In genomic region chr7:76009672-76010600, GRCh38 we compare ENCODE assay signal across 11 cellular contexts. TPM values are rescaled to one million over a fixed set of nuclear protein-coding genes. Genes with fewer than 3 reads are reported as not detected.
DNase-seq lines count a peak whose midpoint lies in the region; ATAC-seq and TF ChIP-seq lines count a peak whose summit lies in the region.
"Had no signal": no experiment of that assay in that cellular context is flagged by ENCODE, and none has a peak within 500 bp of the region (broad histone marks: within the 10 kb centered on the region; RNA-seq: fewer than 3 reads in every experiment).

No MANE protein-coding gene starts in this region.

- H2BK15ac ChIP-seq in mesenchymal stem cell (ENCODE audit: low read depth, poor library complexity, severe bottlenecking): peak overlapping the region; percentile 91

- H3K36me3 Mint-ChIP-seq in activated T-helper 1 cell treated with anti-CD3 and anti-CD28 coated beads, Interleukin-12 subunit alpha, Interleukin-12 subunit beta, Interleukin-2, Interleukin-4 antibody, amounts not matched to agents 30 ng/mL and 10 ng/mL and 1 ng/mL, durations not matched to agents 14 hours and 24 hours and 36 hours (ENCODE audit: low read depth): peaks cover 32% of the 10 kb centered on the region

- H3K79me1 ChIP-seq in mesenchymal stem cell (replicated peaks; ENCODE audit: low read length, poor library complexity, severe bottlenecking): peaks cover 5% of the 10 kb centered on the region

- H3K36me3 ChIP-seq in heart left ventricle (peaks cover 0 to 15% (median 4%) of the 10 kb centered on the region in 9 donors), mesenchymal stem cell (ENCODE audit: control insufficient read depth in 1 of 2, insufficient read depth in 2 of 2, low read depth in 1 of 2, low read length in 2 of 2) (peaks cover 10 to 33% of the 10 kb centered on the region in 2 experiments), upper lobe of left lung (peaks cover 0 to 16% (median 6%) of the 10 kb centered on the region in 4 donors), tibial artery (peaks cover 0 to 28% (median 0%) of the 10 kb centered on the region in 3 donors)

- H3K4me3 Mint-ChIP-seq in activated T-helper 1 cell treated with anti-CD3 and anti-CD28 coated beads, Interleukin-12 subunit alpha, Interleukin-12 subunit beta, Interleukin-2, Interleukin-4 antibody, amounts not matched to agents 30 ng/mL and 10 ng/mL and 1 ng/mL, durations not matched to agents 14 hours and 24 hours and 36 hours: peak overlapping the region; percentile 52

- H4K8ac ChIP-seq in mesenchymal stem cell (ENCODE audit: low read length): peak overlapping the region; percentile 82

- no peak overlapping the region for H2AFZ ChIP-seq in mesenchymal stem cell (ENCODE audit: low read depth, low read length)

- peak overlapping the region; percentile 22 for H4K91ac ChIP-seq in mesenchymal stem cell (ENCODE audit: low read length)

- peak overlapping the region in 1 of 2 experiments; percentile 89 for H3K14ac ChIP-seq in mesenchymal stem cell (ENCODE audit: low read length in 2 of 2)

- no peak for TF ChIP-seq POLR2A in heart left ventricle (IDR thresholded peaks at IDR 0.05)
- TF ChIP-seq POLR2A in upper lobe of left lung (IDR thresholded peaks at IDR 0.05): no peak

- H3K4ac ChIP-seq in mesenchymal stem cell (ENCODE audit: low read depth in 1 of 2, low read length in 2 of 2): peak overlapping the region; percentile 27 to 89

- H3K4me3 ChIP-seq in heart left ventricle (no peak overlapping the region), mesenchymal stem cell (ENCODE audit: insufficient read depth in 1 of 2, low read depth in 1 of 2, low read length in 2 of 2) (no peak overlapping the region), upper lobe of left lung (no peak overlapping the region), tibial artery (no peak overlapping the region)

- H3K4me1 ChIP-seq in heart left ventricle: peaks cover 0 to 38% (median 21%) of the 10 kb centered on the region in 12 donors
- H3K4me1 ChIP-seq in mesenchymal stem cell (ENCODE audit: control insufficient read depth, insufficient read depth, low read depth, low read length): peaks cover 2% of the 10 kb centered on the region
- H3K4me1 ChIP-seq in upper lobe of left lung: peaks cover 18 to 35% (median 31%) of the 10 kb centered on the region in 4 donors
- peaks cover 0 to 19% (median 3%) of the 10 kb centered on the region in 4 donors for H3K4me1 ChIP-seq in tibial artery

- no peak overlapping the region for H2BK5ac ChIP-seq in mesenchymal stem cell (ENCODE audit: low read depth, low read length, poor library complexity, severe bottlenecking)

- no peak overlapping the region for H3K4me2 ChIP-seq in mesenchymal stem cell (ENCODE audit: low read length, poor library complexity, severe bottlenecking)

- H3K4me1 Mint-ChIP-seq in activated T-helper 1 cell treated with anti-CD3 and anti-CD28 coated beads, Interleukin-12 subunit alpha, Interleukin-12 subunit beta, Interleukin-2, Interleukin-4 antibody, amounts not matched to agents 30 ng/mL and 10 ng/mL and 1 ng/mL, durations not matched to agents 14 hours and 24 hours and 36 hours (ENCODE audit: low read depth): peaks cover 35% of the 10 kb centered on the region

- no peak overlapping the region for H2AK5ac ChIP-seq in mesenchymal stem cell (ENCODE audit: low read length, severe bottlenecking)

- ATAC-seq in heart left ventricle: no peak
- ATAC-seq in left cardiac atrium: no peak
- ATAC-seq in upper lobe of left lung (ENCODE audit: low FRiP score in 2 of 2): no peak

- intact Hi-C loops in heart left ventricle (cut with DNase I): loop anchor here in 2 of 10 donors (5.0 to 10.0 kb wide), 3 partner anchors 43 to 93 kb away; partner anchors contain the start of gene POR (in 1 of the 2)
- intact Hi-C loops in left cardiac atrium (cut with DNase I): no loop called here
- intact Hi-C loops in activated T-helper 1 cell treated with anti-CD3 and anti-CD28 coated beads, Interleukin-12 subunit alpha, Interleukin-12 subunit beta, Interleukin-2, Interleukin-4 antibody, amounts not matched to agents 30 ng/mL and 10 ng/mL and 1 ng/mL, durations not matched to agents 14 hours and 24 hours and 36 hours (cut with micrococcal nuclease): loop anchor here (1.0 to 5.0 kb wide), 7 partner anchors 38 to 273 kb away; partner anchors contain the start of genes HIP1, MDH2 and RHBDD2
- intact Hi-C loops in tibial artery (cut with DNase I; ENCODE audit: low total_unique reads): no loop called here

- H3K9me3 ChIP-seq in heart left ventricle (no peaks in the 10 kb centered on the region), mesenchymal stem cell (ENCODE audit: control insufficient read depth, low read length) (no peaks in the 10 kb centered on the region), upper lobe of left lung (no peaks in the 10 kb centered on the region), tibial artery (no peaks in the 10 kb centered on the region)

- no peak overlapping the region for H3K9ac ChIP-seq in mesenchymal stem cell (ENCODE audit: low read length)

- peak overlapping the region; percentile 15 to 98 for H2BK12ac ChIP-seq in mesenchymal stem cell (ENCODE audit: low read length in 2 of 2)

- TF ChIP-seq EP300 in upper lobe of left lung (IDR thresholded peaks at IDR 0.05): no peak

- peak overlapping the region in 1 of 2 experiments; percentile 66 for H3K23ac ChIP-seq in mesenchymal stem cell (ENCODE audit: low read length in 2 of 2)

- WGBS in heart left ventricle, 4 donors: 71 to 86% (median 80%) methylated on average over 11 of the region's 11 CpGs
- 97% methylated on average over 9 of the region's 11 CpGs for WGBS in mesenchymal stem cell
- 73 to 77% methylated on average over 11 of the region's 11 CpGs for WGBS in upper lobe of left lung, 2 donors

- H3K18ac ChIP-seq in mesenchymal stem cell (ENCODE audit: low read depth in 1 of 2, low read length in 2 of 2): peak overlapping the region; percentile 9 to 90

- H2BK120ac ChIP-seq in mesenchymal stem cell (ENCODE audit: low read depth, low read length): peak overlapping the region; percentile 12

- TF ChIP-seq CTCF in heart left ventricle (IDR thresholded peaks at IDR 0.05) (no peak), upper lobe of left lung (IDR thresholded peaks at IDR 0.05) (no peak), tibial artery (IDR thresholded peaks at IDR 0.05) (no peak)

- no peaks in the 10 kb centered on the region for H3K9me3 Mint-ChIP-seq in activated T-helper 1 cell treated with anti-CD3 and anti-CD28 coated beads, Interleukin-12 subunit alpha, Interleukin-12 subunit beta, Interleukin-2, Interleukin-4 antibody, amounts not matched to agents 30 ng/mL and 10 ng/mL and 1 ng/mL, durations not matched to agents 14 hours and 24 hours and 36 hours

- H3K27ac ChIP-seq in heart left ventricle (peak overlapping the region in 7 of 12 donors; percentile 3 to 79 (median 72)), mesenchymal stem cell (ENCODE audit: low read length, poor library complexity, severe bottlenecking) (no peak overlapping the region), upper lobe of left lung (peak overlapping the region; percentile 13 to 73 (median 56)), tibial artery (peak overlapping the region in 1 of 2 donors; percentile 67)

- H3K27ac Mint-ChIP-seq in activated T-helper 1 cell treated with anti-CD3 and anti-CD28 coated beads, Interleukin-12 subunit alpha, Interleukin-12 subunit beta, Interleukin-2, Interleukin-4 antibody, amounts not matched to agents 30 ng/mL and 10 ng/mL and 1 ng/mL, durations not matched to agents 14 hours and 24 hours and 36 hours: peak overlapping the region; percentile 94

- H3K27me3 Mint-ChIP-seq in activated T-helper 1 cell treated with anti-CD3 and anti-CD28 coated beads, Interleukin-12 subunit alpha, Interleukin-12 subunit beta, Interleukin-2, Interleukin-4 antibody, amounts not matched to agents 30 ng/mL and 10 ng/mL and 1 ng/mL, durations not matched to agents 14 hours and 24 hours and 36 hours (ENCODE audit: insufficient read depth): peaks cover 5% of the 10 kb centered on the region

- no peak for DNase-seq in heart left ventricle
- DNase-seq in left cardiac atrium: no peak
- no peak for DNase-seq in activated T-helper 1 cell treated with anti-CD3 and anti-CD28 coated beads, Interleukin-12 subunit alpha, Interleukin-12 subunit beta, Interleukin-2, Interleukin-4 antibody, amounts not matched to agents 30 ng/mL and 10 ng/mL and 1 ng/mL, durations not matched to agents 14 hours and 24 hours and 36 hours (ENCODE audit: low spot score)
- no peak for DNase-seq in mesenchymal stem cell
- DNase-seq in upper lobe of left lung: no peak
- DNase-seq in tibial artery: no peak
- no peak for DNase-seq in activated CD4-positive, CD25-positive, alpha-beta regulatory T cell (lab: John Stamatoyannopoulos, UW)
- DNase-seq in HT-29 (ENCODE audit: low spot score): no peak
- DNase-seq: mammary epithelial cell, NCI-H1436 treated with DMSO at 0.1 percent for 48 hours, NCI-H524 treated with DMSO at 0.1 percent for 48 hours had no signal

- no peaks in the 10 kb centered on the region for H3K27me3 ChIP-seq in heart left ventricle
- no peaks in the 10 kb centered on the region for H3K27me3 ChIP-seq in mesenchymal stem cell (ENCODE audit: control insufficient read depth in 1 of 2, insufficient read depth in 1 of 2, low read length in 2 of 2)
- no peaks in the 10 kb centered on the region for H3K27me3 ChIP-seq in upper lobe of left lung
- H3K27me3 ChIP-seq in tibial artery: no peaks in the 10 kb centered on the region

RNA-seq across cellular contexts. Expression of gene TMEM120A, which starts 15.5 kb away (rescaled TPM):
- total RNA-seq in heart left ventricle (100 to 1,000 TPM in 7 of 9 donors, 10 to 100 TPM in 2; 63.8 to 181 (median 125) TPM), left cardiac atrium (10 to 100 TPM; 63.5 to 98.3 TPM), upper lobe of left lung (10 to 100 TPM; 27.5 to 75.4 (median 43.1) TPM)
- polyA plus RNA-seq in heart left ventricle: 100 to 1,000 TPM; 138 to 152 TPM
- total RNA-seq in activated T-helper 1 cell treated with anti-CD3 and anti-CD28 coated beads, Interleukin-12 subunit alpha, Interleukin-12 subunit beta, Interleukin-2, Interleukin-4 antibody, amounts not matched to agents 30 ng/mL and 10 ng/mL and 1 ng/mL, durations not matched to agents 14 hours and 24 hours and 36 hours: 44.3 and 49.9 TPM in 2 replicates
- 54.5 TPM for polyA plus RNA-seq in mesenchymal stem cell (2013, experiment 1 of 2)
- 54.2 TPM for polyA plus RNA-seq in mesenchymal stem cell (2013, experiment 2 of 2)
- 29.3 and 32.8 TPM in 2 replicates for total RNA-seq in HT-29 (2014; rRNA removed; shearing (Covaris generic))

RNA-seq across cellular contexts. Expression of gene STYXL1, which starts 37.9 kb away (rescaled TPM):
- total RNA-seq in heart left ventricle (10 to 100 TPM in 8 of 9 donors, 1 to 10 TPM in 1; 7.9 to 26.8 (median 16.1) TPM), left cardiac atrium (10 to 100 TPM in 1 of 2 donors, 1 to 10 TPM in 1; 8.2 to 24.1 TPM), upper lobe of left lung (10 to 100 TPM; 11.1 to 71.2 (median 23.5) TPM)
- 10 to 100 TPM; 43.1 to 44.3 TPM for polyA plus RNA-seq in heart left ventricle
- 35.3 and 38.7 TPM in 2 replicates for total RNA-seq in activated T-helper 1 cell treated with anti-CD3 and anti-CD28 coated beads, Interleukin-12 subunit alpha, Interleukin-12 subunit beta, Interleukin-2, Interleukin-4 antibody, amounts not matched to agents 30 ng/mL and 10 ng/mL and 1 ng/mL, durations not matched to agents 14 hours and 24 hours and 36 hours
- polyA plus RNA-seq in mesenchymal stem cell (2013, experiment 1 of 2): 32.4 TPM
- 29.5 TPM for polyA plus RNA-seq in mesenchymal stem cell (2013, experiment 2 of 2)
- 38.3 and 44.2 TPM in 2 replicates for total RNA-seq in HT-29 (2014; rRNA removed; shearing (Covaris generic))

RNA-seq across cellular contexts. Expression of gene MDH2, which starts 38.0 kb away (rescaled TPM):
- total RNA-seq in heart left ventricle (100 to 1,000 TPM; 303 to 591 (median 409) TPM), left cardiac atrium (100 to 1,000 TPM; 339 to 374 TPM), upper lobe of left lung (100 to 1,000 TPM in 3 of 6 donors, 10 to 100 TPM in 3; 52.4 to 131 (median 111) TPM)
- polyA plus RNA-seq in heart left ventricle: 100 to 1,000 TPM; 140 to 251 TPM
- 249 and 292 TPM in 2 replicates for total RNA-seq in activated T-helper 1 cell treated with anti-CD3 and anti-CD28 coated beads, Interleukin-12 subunit alpha, Interleukin-12 subunit beta, Interleukin-2, Interleukin-4 antibody, amounts not matched to agents 30 ng/mL and 10 ng/mL and 1 ng/mL, durations not matched to agents 14 hours and 24 hours and 36 hours
- polyA plus RNA-seq in mesenchymal stem cell (2013, experiment 1 of 2): 286 TPM
- 277 TPM for polyA plus RNA-seq in mesenchymal stem cell (2013, experiment 2 of 2)
- total RNA-seq in HT-29 (2014; rRNA removed; shearing (Covaris generic)): 188 and 199 TPM in 2 replicates
